In the genomic region with DNA sequence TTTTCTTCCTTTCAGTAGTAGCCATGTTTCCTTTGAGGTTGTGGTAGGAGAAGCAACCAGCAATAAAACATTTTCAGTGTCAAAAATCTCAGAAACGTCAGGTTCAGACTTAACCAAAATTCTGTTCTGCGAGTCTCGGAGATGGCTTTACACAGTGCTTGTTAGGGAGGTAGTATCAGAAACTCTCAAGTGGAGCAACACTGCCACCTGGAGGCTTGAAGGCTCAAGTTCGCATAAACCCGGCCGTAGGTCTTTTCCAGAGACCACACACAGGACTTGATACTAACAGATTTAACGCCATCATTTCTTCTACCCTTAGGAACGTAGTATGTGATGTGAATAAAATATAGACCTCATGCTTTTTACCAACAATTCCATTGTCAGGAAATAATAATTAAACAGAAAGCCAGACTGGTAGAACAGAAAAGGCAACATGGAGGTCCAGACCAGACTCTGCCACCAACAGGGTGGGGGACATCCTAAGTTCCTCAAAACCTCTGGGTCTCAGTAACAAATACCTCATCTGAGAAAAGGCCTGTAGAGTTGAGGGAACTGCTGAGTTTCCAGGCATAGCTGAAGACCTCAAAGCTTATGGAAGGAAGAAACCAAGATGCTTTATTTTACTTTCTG, we compare ENCODE assay signal across 8 cellular contexts. TPM values are rescaled to one million over a fixed set of nuclear protein-coding genes. Genes with fewer than 3 reads are reported as not detected.
DNase-seq lines count a peak whose midpoint lies in the region; ATAC-seq and TF ChIP-seq lines count a peak whose summit lies in the region.

No MANE protein-coding gene starts in this region.

- DNase-seq in GM13976 (ENCODE audit: low spot score) (peak; percentile 65), NCI-H1417 treated with DMSO at 0.1 percent for 48 hours (lab: John Stamatoyannopoulos, UW) (peak; percentile 28), T-helper 1 cell (peak; percentile 60 to 88 (median 77)), amniotic stem cell (lab: John Stamatoyannopoulos, UW) (peak; percentile 74), left ventricle myocardium superior (peak; percentile 80), sciatic nerve (ENCODE audit: low spot score) (peak; percentile 93)

- in situ Hi-C loops in GM13976 (cut with MboI; ENCODE audit: low sequenced_read_pairs, unreplicated experiment) = loop anchor here (25.0 kb wide), 2 partner anchors 976 to 1101 kb away; no protein-coding TSS in a partner anchor

- ATAC-seq in HG02798 (IDR thresholded peaks at IDR 0.05; ENCODE audit: poor library complexity, unreplicated experiment) (peak; percentile 92), left ventricle myocardium superior (peak; percentile 94), sciatic nerve (peak; percentile 96), HG03457 (IDR thresholded peaks at IDR 0.05; ENCODE audit: unreplicated experiment) (no peak)

- intact Hi-C loops in left ventricle myocardium superior (cut with micrococcal nuclease) = loop anchor here (2.0 to 5.0 kb wide), 2 partner anchors 741 to 1109 kb away; no protein-coding TSS in a partner anchor
- intact Hi-C loops in sciatic nerve (cut with DNase I) = loop anchor here (5.0 to 10.0 kb wide), 2 partner anchors 973 to 1091 kb away; no protein-coding TSS in a partner anchor

- TF ChIP-seq CTCF in GM13976 (IDR thresholded peaks at IDR 0.05; ENCODE audit: borderline replicate concordance, control extremely low read depth, extremely low read depth, insufficient read depth, missing control alignments) = peak; percentile 72

RNA-seq across cellular contexts. Expression of gene PTGER4, which starts 8.5 kb away (rescaled TPM):
- total RNA-seq in left ventricle myocardium superior = 6.6 TPM
- 17.1 TPM for total RNA-seq in sciatic nerve

Comparison
In these comparisons a context has a peak if more than half of its experiments do, and no peak if none do; other contexts are left out.
1. DNase-seq: peak in every context shown above with its lines; median percentile 93 in sciatic nerve; 80 in left ventricle myocardium superior; 77 in T-helper 1 cell; 74 in amniotic stem cell; 65 in GM13976; 28 in NCI-H1417 treated with DMSO at 0.1 percent for 48 hours.